ENCODE assay signal across 8 cellular contexts in the genomic region with DNA sequence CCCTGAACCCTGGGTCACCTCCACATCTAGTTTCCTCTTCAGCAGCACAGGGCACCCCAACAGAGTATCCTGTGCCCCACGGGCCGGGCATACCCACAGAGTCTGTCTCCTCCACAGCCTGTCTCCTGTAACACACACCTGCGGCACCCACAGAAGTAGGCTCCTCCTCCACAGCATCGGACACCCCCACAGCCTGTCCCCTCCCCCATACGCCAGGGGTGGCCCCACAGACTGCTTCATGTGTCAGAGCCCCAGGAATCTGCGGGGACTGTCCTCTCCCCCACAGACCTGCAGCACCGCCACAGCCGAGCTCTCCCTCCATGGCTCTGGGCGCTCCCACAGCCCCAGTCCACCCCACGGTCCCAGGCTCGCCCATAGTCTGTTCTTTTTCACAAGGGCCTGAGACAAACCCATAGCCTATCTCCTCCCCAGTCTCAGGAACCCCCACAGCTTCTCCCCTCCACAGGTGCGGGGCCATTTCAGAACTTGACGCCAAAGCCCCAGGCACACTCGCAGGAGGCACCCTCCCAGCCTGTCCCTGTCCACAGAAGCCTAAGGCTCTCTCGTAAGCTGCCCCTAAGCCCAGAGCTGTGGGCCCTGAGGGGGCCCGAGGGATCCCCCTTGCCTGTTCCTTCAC. TPM values are rescaled to one million over a fixed set of nuclear protein-coding genes. Genes with fewer than 3 reads are reported as not detected.
DNase-seq lines count a peak whose midpoint lies in the region; ATAC-seq, FAIRE-seq and TF ChIP-seq lines count a peak whose summit lies in the region.

No MANE protein-coding gene starts in this region.

- H3K9ac ChIP-seq in HUES64 (ENCODE audit: low read depth, low read length) (peak overlapping the region; percentile 93), keratinocyte (ENCODE audit: control insufficient read depth, extremely low read depth, insufficient read depth, low read length) (peak overlapping the region; percentile 82)

- dilution Hi-C loops in keratinocyte (cut with MboI; ENCODE audit: extremely low pct_ligation_motif_present, low sequenced_read_pairs) = no loop called here

- WGBS in HUES64 = 63% methylated on average over 15 of the region's 16 CpGs

- no peaks in the 10 kb centered on the region for H4K20me1 ChIP-seq in keratinocyte (ENCODE audit: control insufficient read depth, extremely low read depth, insufficient read depth, low read length)

- H3K4me3 Mint-ChIP-seq in activated naive CD8-positive, alpha-beta T cell treated with anti-CD3 and anti-CD28 coated beads, Interleukin-2, amount 10 ng/mL, durations not matched to agents 7 days and 5 days = peak overlapping the region; percentile 97
- H3K4me3 Mint-ChIP-seq in stimulated activated naive CD8-positive, alpha-beta T cell treated with anti-CD3 and anti-CD28 coated beads, Interleukin-15, Interleukin-2, amounts not matched to agents 100 ng/mL and 50 ng/mL, for 24 hours = peak overlapping the region; percentile 99

- peak overlapping the region; percentile 97 for H3K4me2 ChIP-seq in keratinocyte (ENCODE audit: control insufficient read depth, extremely low read depth, insufficient read depth, low read depth, low read length)

- TF ChIP-seq CTCF in keratinocyte (optimal IDR thresholded peaks at IDR 0.05 in 1 of 3, IDR thresholded peaks at IDR 0.05 in 1 of 3, conservative IDR thresholded peaks at IDR 0.05 in 1 of 3; ENCODE audit: extremely low read depth in 1 of 3, insufficient read depth in 2 of 3, low read length in 3 of 3) = no peak

- peaks cover 3% of the 10 kb centered on the region for H3K9me1 ChIP-seq in keratinocyte (ENCODE audit: control insufficient read depth, extremely low read depth, insufficient read depth, low read length)

- H3K27me3 ChIP-seq in HUES64 (ENCODE audit: insufficient read depth, low read length) = no peaks in the 10 kb centered on the region
- no peaks in the 10 kb centered on the region for H3K27me3 ChIP-seq in keratinocyte (ENCODE audit: control insufficient read depth, extremely low read depth, insufficient read depth, low read length)

- no peak overlapping the region for H2AFZ ChIP-seq in keratinocyte (ENCODE audit: control insufficient read depth, low read length)

- no peaks in the 10 kb centered on the region for H3K9me3 Mint-ChIP-seq in activated naive CD8-positive, alpha-beta T cell treated with anti-CD3 and anti-CD28 coated beads, Interleukin-2, amount 10 ng/mL, durations not matched to agents 7 days and 5 days
- H3K9me3 Mint-ChIP-seq in stimulated activated naive CD8-positive, alpha-beta T cell treated with anti-CD3 and anti-CD28 coated beads, Interleukin-15, Interleukin-2, amounts not matched to agents 100 ng/mL and 50 ng/mL, for 24 hours = no peaks in the 10 kb centered on the region

- H3K9me3 ChIP-seq in HUES64 (ENCODE audit: insufficient read depth, low read depth, low read length) (no peaks in the 10 kb centered on the region), keratinocyte (ENCODE audit: control insufficient read depth, low read depth, low read length) (no peaks in the 10 kb centered on the region)

- FAIRE-seq in keratinocyte (lab: Jason Lieb, UNC) = no peak

- H3K27me3 Mint-ChIP-seq in activated naive CD8-positive, alpha-beta T cell treated with anti-CD3 and anti-CD28 coated beads, Interleukin-2, amount 10 ng/mL, durations not matched to agents 7 days and 5 days = no peaks in the 10 kb centered on the region
- no peaks in the 10 kb centered on the region for H3K27me3 Mint-ChIP-seq in stimulated activated naive CD8-positive, alpha-beta T cell treated with anti-CD3 and anti-CD28 coated beads, Interleukin-15, Interleukin-2, amounts not matched to agents 100 ng/mL and 50 ng/mL, for 24 hours

- POLR2A ChIA-PET in activated naive CD8-positive, alpha-beta T cell treated with anti-CD3 and anti-CD28 coated beads, Interleukin-2, amount 10 ng/mL, durations not matched to agents 7 days and 5 days (lab: Charles Lee) = interaction anchor here (1.2 to 4.3 kb wide), 3 partner anchors 12 to 118 kb away, joined by 3 to 42 read pairs (median 7); a partner anchor contains a TSS

- H3K36me3 Mint-ChIP-seq in activated naive CD8-positive, alpha-beta T cell treated with anti-CD3 and anti-CD28 coated beads, Interleukin-2, amount 10 ng/mL, durations not matched to agents 7 days and 5 days = peaks cover 15% of the 10 kb centered on the region
- H3K36me3 Mint-ChIP-seq in stimulated activated naive CD8-positive, alpha-beta T cell treated with anti-CD3 and anti-CD28 coated beads, Interleukin-15, Interleukin-2, amounts not matched to agents 100 ng/mL and 50 ng/mL, for 24 hours (ENCODE audit: low read depth) = peaks cover 36% of the 10 kb centered on the region

- peak; percentile 38 for DNase-seq in activated naive CD8-positive, alpha-beta T cell treated with anti-CD3 and anti-CD28 coated beads, Interleukin-2, amount 10 ng/mL, durations not matched to agents 7 days and 5 days
- DNase-seq in keratinocyte (ENCODE audit: low read depth, low spot score) (no peak), mucosa of gallbladder (ENCODE audit: low spot score) (no peak), hypothalamus (lab: John Stamatoyannopoulos, UW) (no peak), globus pallidus (ENCODE audit: low spot score) (no peak)
- DNase-seq in activated CD4-positive, alpha-beta T cell treated with anti-CD3 and anti-CD28 coated beads, Interleukin-2, amount 50 U/mL, for 1 hour = no peak

- H3K79me2 ChIP-seq in keratinocyte (ENCODE audit: control insufficient read depth, insufficient read depth, low read length) = peaks cover 52% of the 10 kb centered on the region

- H3K4me1 ChIP-seq in HUES64 (ENCODE audit: insufficient read depth, low read length) (peaks cover 7% of the 10 kb centered on the region; the same call in 1 of the 2 replicates), keratinocyte (ENCODE audit: control insufficient read depth, extremely low read depth, insufficient read depth, low read length) (peaks cover 33% of the 10 kb centered on the region)

- no peak for ATAC-seq in activated naive CD8-positive, alpha-beta T cell treated with anti-CD3 and anti-CD28 coated beads, Interleukin-2, amount 10 ng/mL, durations not matched to agents 7 days and 5 days (ENCODE audit: low read depth)

- peaks cover 40% of the 10 kb centered on the region for H3K4me1 Mint-ChIP-seq in activated naive CD8-positive, alpha-beta T cell treated with anti-CD3 and anti-CD28 coated beads, Interleukin-2, amount 10 ng/mL, durations not matched to agents 7 days and 5 days
- H3K4me1 Mint-ChIP-seq in stimulated activated naive CD8-positive, alpha-beta T cell treated with anti-CD3 and anti-CD28 coated beads, Interleukin-15, Interleukin-2, amounts not matched to agents 100 ng/mL and 50 ng/mL, for 24 hours (ENCODE audit: low read depth) = peaks cover 53% of the 10 kb centered on the region

- H3K27ac ChIP-seq in HUES64 (ENCODE audit: low read depth, low read length) = no peak overlapping the region
- H3K27ac ChIP-seq in keratinocyte (ENCODE audit: control insufficient read depth, insufficient read depth, low read length) = peak overlapping the region; percentile 76

- peak overlapping the region; percentile 68 for H3K27ac Mint-ChIP-seq in activated naive CD8-positive, alpha-beta T cell treated with anti-CD3 and anti-CD28 coated beads, Interleukin-2, amount 10 ng/mL, durations not matched to agents 7 days and 5 days
- peak overlapping the region; percentile 99 for H3K27ac Mint-ChIP-seq in stimulated activated naive CD8-positive, alpha-beta T cell treated with anti-CD3 and anti-CD28 coated beads, Interleukin-15, Interleukin-2, amounts not matched to agents 100 ng/mL and 50 ng/mL, for 24 hours

- peaks cover 29% of the 10 kb centered on the region for H3K36me3 ChIP-seq in HUES64 (ENCODE audit: insufficient read depth, low read length)
- H3K36me3 ChIP-seq in keratinocyte (ENCODE audit: control insufficient read depth in 2 of 2, extremely low read depth in 1 of 2, insufficient read depth in 2 of 2, low read length in 2 of 2) = peaks cover 2 to 15% of the 10 kb centered on the region in 2 experiments

- H3K4me3 ChIP-seq in HUES64 (ENCODE audit: low read length) = peak overlapping the region; percentile 89
- H3K4me3 ChIP-seq in keratinocyte (ENCODE audit: control insufficient read depth in 2 of 3, extremely low read depth in 1 of 3, insufficient read depth in 2 of 3, low read depth in 1 of 3, low read length in 3 of 3) = peak overlapping the region; percentile 76 to 89 (median 85)

RNA-seq across cellular contexts. Expression of a gene that starts 1.4 kb away (rescaled TPM):
- polyA plus RNA-seq in HUES64 (2013, experiment 1 of 2) = 16.2 TPM
- polyA plus RNA-seq in HUES64 (2013, experiment 2 of 2) = 19.9 TPM
- 10 to 100 TPM; 17.0 to 18.2 TPM for total RNA-seq in activated naive CD8-positive, alpha-beta T cell treated with anti-CD3 and anti-CD28 coated beads, Interleukin-2, amount 10 ng/mL, durations not matched to agents 7 days and 5 days
- polyA plus RNA-seq in keratinocyte = 6.6 to 11.6 TPM (median 8.3 TPM) in 3 replicates
- polyA plus RNA-seq in keratinocyte (2011; ENCODE audit: low read depth) = 7.6 TPM
- polyA plus RNA-seq in keratinocyte (2011; cell fraction: cytosol; rRNA removed) = 6.6 and 8.5 TPM in 2 replicates
- polyA plus RNA-seq in keratinocyte (2011; cell fraction: nucleus; rRNA removed) = 32.2 and 32.7 TPM in 2 replicates
- 5.2 and 10.5 TPM in 2 replicates for polyA plus RNA-seq in keratinocyte (2012; ENCODE audit: low replicate concordance)
- 6.0 to 14.7 TPM (median 10.8 TPM) in 3 replicates for polyA minus RNA-seq in keratinocyte
- polyA minus RNA-seq in keratinocyte (2011; cell fraction: cytosol; rRNA and poly(A)+ RNA removed) = 3.8 TPM
- polyA minus RNA-seq in keratinocyte (2011; cell fraction: nucleus; rRNA and poly(A)+ RNA removed) = 13.2 and 27.2 TPM in 2 replicates
- total RNA-seq in mucosa of gallbladder = 21.4 TPM

RNA-seq across cellular contexts. Expression of a gene that starts 1.7 kb away (rescaled TPM):
- 295 TPM for polyA plus RNA-seq in HUES64 (2013, experiment 1 of 2)
- 283 TPM for polyA plus RNA-seq in HUES64 (2013, experiment 2 of 2)
- 10 to 100 TPM; 52.7 to 54.6 TPM for total RNA-seq in activated naive CD8-positive, alpha-beta T cell treated with anti-CD3 and anti-CD28 coated beads, Interleukin-2, amount 10 ng/mL, durations not matched to agents 7 days and 5 days
- polyA plus RNA-seq in keratinocyte = 938 to 1,215 TPM (median 1,093 TPM) in 3 replicates
- 70.7 TPM for polyA plus RNA-seq in keratinocyte (2011; ENCODE audit: low read depth)
- polyA plus RNA-seq in keratinocyte (2011; cell fraction: cytosol; rRNA removed) = 1,032 and 1,036 TPM in 2 replicates
- 399 and 521 TPM in 2 replicates for polyA plus RNA-seq in keratinocyte (2011; cell fraction: nucleus; rRNA removed)
- 274 and 954 TPM in 2 replicates for polyA plus RNA-seq in keratinocyte (2012; ENCODE audit: low replicate concordance)
- polyA minus RNA-seq in keratinocyte = 120 to 199 TPM (median 154 TPM) in 3 replicates
- 458 TPM for polyA minus RNA-seq in keratinocyte (2011; cell fraction: cytosol; rRNA and poly(A)+ RNA removed)
- polyA minus RNA-seq in keratinocyte (2011; cell fraction: nucleus; rRNA and poly(A)+ RNA removed) = 35.1 and 35.3 TPM in 2 replicates
- total RNA-seq in mucosa of gallbladder = 101 TPM

RNA-seq across cellular contexts. Expression of a gene that starts 12.3 kb away (rescaled TPM):
- 21.2 TPM for polyA plus RNA-seq in HUES64 (2013, experiment 1 of 2)
- 24.2 TPM for polyA plus RNA-seq in HUES64 (2013, experiment 2 of 2)
- 10 to 100 TPM; 23.1 to 23.2 TPM for total RNA-seq in activated naive CD8-positive, alpha-beta T cell treated with anti-CD3 and anti-CD28 coated beads, Interleukin-2, amount 10 ng/mL, durations not matched to agents 7 days and 5 days
- polyA plus RNA-seq in keratinocyte = 21.7 to 49.0 TPM (median 30.6 TPM) in 3 replicates
- polyA plus RNA-seq in keratinocyte (2011; ENCODE audit: low read depth) = 11.7 TPM
- 17.8 and 43.6 TPM in 2 replicates for polyA plus RNA-seq in keratinocyte (2011; cell fraction: cytosol; rRNA removed)
- 33.3 and 34.8 TPM in 2 replicates for polyA plus RNA-seq in keratinocyte (2011; cell fraction: nucleus; rRNA removed)
- polyA plus RNA-seq in keratinocyte (2012; ENCODE audit: low replicate concordance) = 21.5 and 26.7 TPM in 2 replicates
- polyA minus RNA-seq in keratinocyte = 4.6 to 7.8 TPM (median 5.8 TPM) in 3 replicates
- polyA minus RNA-seq in keratinocyte (2011; cell fraction: cytosol; rRNA and poly(A)+ RNA removed) = 3.3 TPM
- polyA minus RNA-seq in keratinocyte (2011; cell fraction: nucleus; rRNA and poly(A)+ RNA removed) = 3.0 and 5.8 TPM in 2 replicates
- 16.9 TPM for total RNA-seq in mucosa of gallbladder

RNA-seq across cellular contexts. Expression of a gene that starts 12.4 kb away (rescaled TPM):
- polyA plus RNA-seq in HUES64 (2013, experiment 1 of 2) = 1.5 TPM
- polyA plus RNA-seq in HUES64 (2013, experiment 2 of 2) = 2.2 TPM
- 1 to 10 TPM; 2.0 to 2.5 TPM for total RNA-seq in activated naive CD8-positive, alpha-beta T cell treated with anti-CD3 and anti-CD28 coated beads, Interleukin-2, amount 10 ng/mL, durations not matched to agents 7 days and 5 days
- polyA plus RNA-seq in keratinocyte = 0.49 to 0.72 TPM (median 0.53 TPM) in 3 replicates
- polyA plus RNA-seq in keratinocyte (2011; ENCODE audit: low read depth) = not detected
- polyA plus RNA-seq in keratinocyte (2011; cell fraction: cytosol; rRNA removed) = 0.56 and 0.69 TPM in 2 replicates
- polyA plus RNA-seq in keratinocyte (2011; cell fraction: nucleus; rRNA removed) = 0.65 and 0.78 TPM in 2 replicates
- 1.5 and 2.1 TPM in 2 replicates for polyA plus RNA-seq in keratinocyte (2012; ENCODE audit: low replicate concordance)
- polyA minus RNA-seq in keratinocyte = 0.10 to 0.23 TPM in 2 of 3 replicates, not detected in the other
- polyA minus RNA-seq in keratinocyte (2011; cell fraction: cytosol; rRNA and poly(A)+ RNA removed) = not detected
- 0.63 and 0.85 TPM in 2 replicates for polyA minus RNA-seq in keratinocyte (2011; cell fraction: nucleus; rRNA and poly(A)+ RNA removed)
- 3.3 TPM for total RNA-seq in mucosa of gallbladder
